31 cellular contexts compared by ENCODE assay signal in genomic region chr12:75727577-75727976, GRCh38.
DNase-seq lines count a peak whose midpoint lies in the region; ATAC-seq and TF ChIP-seq lines count a peak whose summit lies in the region.
"Had no signal": no experiment of that assay in that cellular context is flagged by ENCODE, and none has a peak within 500 bp of the region (broad histone marks: within the 10 kb centered on the region; RNA-seq: fewer than 3 reads in every experiment).

No MANE protein-coding gene starts in this region.

- CTCF ChIA-PET in mammary epithelial cell (lab: Charles Lee; ENCODE audit: low non-redundant PET) (no interaction called here), Panc1 (lab: Charles Lee) (no interaction called here)

- no peak for TF ChIP-seq POLR2A in breast epithelium (IDR thresholded peaks at IDR 0.05)

- dilution Hi-C loops in mammary epithelial cell (cut with HindIII; ENCODE audit: low sequenced_read_pairs), result no loop called here

- peak overlapping the region in 1 of 2 experiments; percentile 82 for H3K4ac ChIP-seq in mesenchymal stem cell (ENCODE audit: low read depth in 1 of 2, low read length in 2 of 2)

- H3K9ac ChIP-seq in mammary epithelial cell (ENCODE audit: insufficient read depth, low read length), result no peak overlapping the region
- H3K9ac ChIP-seq in mesenchymal stem cell (ENCODE audit: low read length), result no peak overlapping the region
- no peak overlapping the region for H3K9ac ChIP-seq in smooth muscle cell (ENCODE audit: low read depth)

- H4K91ac ChIP-seq in mesenchymal stem cell (ENCODE audit: low read length), result no peak overlapping the region

- H2BK5ac ChIP-seq in mesenchymal stem cell (ENCODE audit: low read depth, low read length, poor library complexity, severe bottlenecking), result no peak overlapping the region

- intact Hi-C loops in mammary epithelial cell (cut with micrococcal nuclease) (loop anchor here (10.0 kb wide), 2 partner anchors 57 to 227 kb away; no protein-coding TSS in a partner anchor), breast epithelium (cut with DNase I; ENCODE audit: low total_unique reads) (no loop called here), Panc1 (cut with micrococcal nuclease; ENCODE audit: unreplicated experiment) (loop anchor here (10.0 kb wide), 1 partner anchor 137 kb away; no protein-coding TSS in a partner anchor)

- in situ Hi-C loops in mammary epithelial cell (cut with MboI; ENCODE audit: low sequenced_read_pairs in 2 of 2), result no loop called here
- in situ Hi-C loops in Panc1 (cut with HindIII; ENCODE audit: low pct_unique_long_range_greater_than_20kb, low sequenced_read_pairs), result no loop called here

- H3K27ac ChIP-seq in mammary epithelial cell (ENCODE audit: insufficient read depth, low read depth, low read length) (no peak overlapping the region), breast epithelium (no peak overlapping the region), Panc1 (ENCODE audit: low read length) (peak overlapping the region; percentile 100), mesenchymal stem cell (ENCODE audit: low read length, poor library complexity, severe bottlenecking) (peak overlapping the region; percentile 8), smooth muscle cell (ENCODE audit: low read depth) (no peak overlapping the region), osteoblast (ENCODE audit: low read depth, low read length) (no peak overlapping the region)
- H3K27ac ChIP-seq: esophagus squamous epithelium, foreskin keratinocyte, heart left ventricle, pancreas, right atrium auricular region, SK-N-MC, uterus had no signal

- TF ChIP-seq CTCF in mammary epithelial cell (conservative IDR thresholded peaks at IDR 0.05 in 1 of 2, IDR thresholded peaks at IDR 0.05 in 1 of 2; ENCODE audit: extremely low read depth in 1 of 2, insufficient read depth in 1 of 2, low read depth in 1 of 2, low read length in 2 of 2) (no peak), breast epithelium (IDR thresholded peaks at IDR 0.05) (no peak), Panc1 (IDR thresholded peaks at IDR 0.05) (no peak), smooth muscle cell (IDR thresholded peaks at IDR 0.05; ENCODE audit: borderline replicate concordance, insufficient read depth, poor library complexity, severe bottlenecking) (no peak), osteoblast (IDR thresholded peaks at IDR 0.05; ENCODE audit: extremely low read depth, low read depth, low read length) (no peak)

- H4K8ac ChIP-seq in mesenchymal stem cell (ENCODE audit: low read length), result no peak overlapping the region

- H2AFZ ChIP-seq in mammary epithelial cell (ENCODE audit: low read depth, low read length) (peak overlapping the region; percentile 22), mesenchymal stem cell (ENCODE audit: low read depth, low read length) (no peak overlapping the region), smooth muscle cell (ENCODE audit: low read depth) (peak overlapping the region; percentile 9), osteoblast (ENCODE audit: low read length) (no peak overlapping the region)

- H3K4me2 ChIP-seq in mammary epithelial cell (ENCODE audit: insufficient read depth, low read depth, low read length) (no peak overlapping the region), mesenchymal stem cell (ENCODE audit: low read length, poor library complexity, severe bottlenecking) (no peak overlapping the region), smooth muscle cell (no peak overlapping the region), osteoblast (ENCODE audit: insufficient read depth, low read length) (no peak overlapping the region)

- H3K27me3 ChIP-seq in mammary epithelial cell (ENCODE audit: insufficient read depth, low read length) (no peaks in the 10 kb centered on the region), breast epithelium (no peaks in the 10 kb centered on the region), Panc1 (ENCODE audit: control insufficient read depth, insufficient read depth, low read length) (no peaks in the 10 kb centered on the region), mesenchymal stem cell (ENCODE audit: control insufficient read depth in 1 of 2, insufficient read depth in 1 of 2, low read length in 2 of 2) (no peaks in the 10 kb centered on the region), smooth muscle cell (ENCODE audit: low read depth) (no peaks in the 10 kb centered on the region), osteoblast (ENCODE audit: insufficient read depth, low read length) (no peaks in the 10 kb centered on the region)
- H3K27me3 ChIP-seq: esophagus squamous epithelium, foreskin keratinocyte, heart left ventricle, MG63, pancreas, right atrium auricular region, uterus had no signal

- peak overlapping the region in 1 of 2 experiments; percentile 52 for H3K18ac ChIP-seq in mesenchymal stem cell (ENCODE audit: low read depth in 1 of 2, low read length in 2 of 2)

- peaks cover 2% of the 10 kb centered on the region for H3K9me3 ChIP-seq in mammary epithelial cell (replicated peaks; ENCODE audit: insufficient read depth, low read length)
- H3K9me3 ChIP-seq in breast epithelium, result no peaks in the 10 kb centered on the region
- peaks cover 20% of the 10 kb centered on the region; the same call in 1 of the 2 replicates for H3K9me3 ChIP-seq in Panc1 (ENCODE audit: control insufficient read depth, insufficient read depth, low read depth, low read length)
- no peaks in the 10 kb centered on the region for H3K9me3 ChIP-seq in mesenchymal stem cell (ENCODE audit: control insufficient read depth, low read length)
- H3K9me3 ChIP-seq in smooth muscle cell (replicated peaks; ENCODE audit: low read depth), result no peaks in the 10 kb centered on the region
- no peaks in the 10 kb centered on the region for H3K9me3 ChIP-seq in osteoblast (ENCODE audit: low read depth, low read length)
- H3K9me3 ChIP-seq: esophagus squamous epithelium, heart left ventricle, MG63, pancreas, right atrium auricular region, uterus had no signal

- H3K4me3 ChIP-seq in mammary epithelial cell (replicated peaks in 1 of 3; ENCODE audit: insufficient read depth in 1 of 3, low read depth in 2 of 3, low read length in 3 of 3) (no peak overlapping the region), breast epithelium (no peak overlapping the region), Panc1 (ENCODE audit: low read depth in 2 of 2, low read length in 2 of 2) (no peak overlapping the region), mesenchymal stem cell (ENCODE audit: insufficient read depth in 1 of 2, low read depth in 1 of 2, low read length in 2 of 2) (no peak overlapping the region), smooth muscle cell (no peak overlapping the region), osteoblast (ENCODE audit: insufficient read depth, low read length) (no peak overlapping the region)
- H3K4me3 ChIP-seq: esophagus squamous epithelium, heart left ventricle, MG63, pancreas, right atrium auricular region, SK-N-MC, uterus had no signal

- H4K20me1 ChIP-seq in mammary epithelial cell (ENCODE audit: insufficient read depth, low read length) (no peaks in the 10 kb centered on the region), smooth muscle cell (ENCODE audit: low read depth) (no peaks in the 10 kb centered on the region), osteoblast (ENCODE audit: insufficient read depth, low read length) (no peaks in the 10 kb centered on the region)

- no TSS peak for BruUV-seq in mammary epithelial cell (replicated peaks; lab: Mats Ljungman, UMichigan)
- BruUV-seq in Panc1 (replicated peaks; lab: Mats Ljungman, UMichigan), result no TSS peak

- H2BK12ac ChIP-seq in mesenchymal stem cell (ENCODE audit: low read length in 2 of 2), result peak overlapping the region; percentile 76 to 78

- peak overlapping the region; percentile 64 for H2AK5ac ChIP-seq in mesenchymal stem cell (ENCODE audit: low read length, severe bottlenecking)

- H3K23ac ChIP-seq in mesenchymal stem cell (ENCODE audit: low read length in 2 of 2), result no peak overlapping the region

- H3K14ac ChIP-seq in mesenchymal stem cell (ENCODE audit: low read length in 2 of 2), result no peak overlapping the region

- H3K4me1 ChIP-seq in mammary epithelial cell (ENCODE audit: insufficient read depth, low read length), result peaks cover 28% of the 10 kb centered on the region
- H3K4me1 ChIP-seq in breast epithelium, result peaks cover 2 to 3% of the 10 kb centered on the region in 2 donors
- peaks cover 37% of the 10 kb centered on the region for H3K4me1 ChIP-seq in Panc1 (ENCODE audit: control insufficient read depth, insufficient read depth, low read length)
- peaks cover 2% of the 10 kb centered on the region for H3K4me1 ChIP-seq in mesenchymal stem cell (ENCODE audit: control insufficient read depth, insufficient read depth, low read depth, low read length)
- peaks cover 14% of the 10 kb centered on the region for H3K4me1 ChIP-seq in smooth muscle cell (ENCODE audit: low read depth)
- peaks cover 26% of the 10 kb centered on the region for H3K4me1 ChIP-seq in osteoblast (ENCODE audit: insufficient read depth, low read length)
- H3K4me1 ChIP-seq: uterus had no signal

- no peak for ATAC-seq in Panc1
- ATAC-seq: activated CD8-positive, alpha-beta memory T cell treated with anti-CD3 and anti-CD28 coated beads, Interleukin-2, amount 10 ng/mL, durations not matched to agents 7 days and 5 days; activated naive CD8-positive, alpha-beta T cell treated with anti-CD3 and anti-CD28 coated beads, Interleukin-2, amount 50 U/mL, for 24 hours; foreskin keratinocyte; heart left ventricle; naive thymus-derived CD8-positive, alpha-beta T cell; stimulated activated naive CD8-positive, alpha-beta T cell treated with anti-CD3 and anti-CD28 coated beads, Interleukin-15, Interleukin-2, amounts not matched to agents 100 U/mL and 50 U/mL, for 24 hours had no signal

- WGBS in mammary epithelial cell (ENCODE audit: low coverage, missing lambda C conversion rate), result 68% methylated on average over 2 of the region's 2 CpGs
- 74% methylated on average over 1 of the region's 2 CpGs for WGBS in mesenchymal stem cell
- 71% methylated on average over 2 of the region's 2 CpGs for WGBS in smooth muscle cell (ENCODE audit: low lambda C conversion rate)

- DNase-seq in mammary epithelial cell, result no peak
- DNase-seq in breast epithelium (ENCODE audit: low spot score in 2 of 2), result no peak
- DNase-seq in Panc1 (ENCODE audit: low read depth, low spot score), result no peak
- DNase-seq in mesenchymal stem cell, result no peak
- DNase-seq in smooth muscle cell (lab: John Stamatoyannopoulos, UW; ENCODE audit: unreplicated experiment), result no peak
- no peak for DNase-seq in GOT3 (lab: John Stamatoyannopoulos, UW)
- DNase-seq in GM19240 (ENCODE audit: insufficient read length, low spot score), result no peak
- DNase-seq in osteoblast (ENCODE audit: insufficient read length, low spot score, missing footprints), result no peak
- DNase-seq: 8988T; activated CD8-positive, alpha-beta memory T cell treated with anti-CD3 and anti-CD28 coated beads, Interleukin-2, amount 10 ng/mL, durations not matched to agents 7 days and 5 days; activated naive CD4-positive, alpha-beta T cell; activated naive CD8-positive, alpha-beta T cell treated with anti-CD3 and anti-CD28 coated beads, Interleukin-2, amount 50 U/mL, for 24 hours; activated T-cell treated with anti-CD3 and anti-CD28 coated beads, Interleukin-2, amount 50 U/mL, for 48 hours; dermis blood vessel endothelial cell; EL; esophagus squamous epithelium; foreskin keratinocyte; heart left ventricle; KBM-7; kidney glomerular epithelial cell; MG63; naive thymus-derived CD8-positive, alpha-beta T cell; NCI-H1105; NCI-H2029 treated with DMSO at 0.1 percent for 48 hours; NCI-H524 treated with DMSO at 0.1 percent for 48 hours; pancreas; stimulated activated CD4-positive, alpha-beta T cell treated with anti-CD3 and anti-CD28 coated beads, Interleukin-2, amount 100 ng/mL, for 24 hours; stimulated activated naive CD8-positive, alpha-beta T cell treated with anti-CD3 and anti-CD28 coated beads, Interleukin-15, Interleukin-2, amounts not matched to agents 100 U/mL and 50 U/mL, for 24 hours; uterus had no signal

- POLR2A ChIA-PET in Panc1 (lab: Charles Lee), result no interaction called here

- H3K79me2 ChIP-seq in mammary epithelial cell (ENCODE audit: insufficient read depth, low read length) (no peaks in the 10 kb centered on the region), smooth muscle cell (ENCODE audit: low read depth) (no peaks in the 10 kb centered on the region), osteoblast (ENCODE audit: insufficient read depth, low read length) (no peaks in the 10 kb centered on the region)

- peaks cover 1% of the 10 kb centered on the region for H3K79me1 ChIP-seq in mesenchymal stem cell (replicated peaks; ENCODE audit: low read length, poor library complexity, severe bottlenecking)

- peaks cover 3% of the 10 kb centered on the region for H3F3A ChIP-seq in smooth muscle cell (ENCODE audit: low read depth)

- H2BK120ac ChIP-seq in mesenchymal stem cell (ENCODE audit: low read depth, low read length), result no peak overlapping the region

- no peak overlapping the region for H2BK15ac ChIP-seq in mesenchymal stem cell (ENCODE audit: low read depth, poor library complexity, severe bottlenecking)

- H3K36me3 ChIP-seq in mammary epithelial cell (ENCODE audit: insufficient read depth, low read length), result no peaks in the 10 kb centered on the region
- no peaks in the 10 kb centered on the region for H3K36me3 ChIP-seq in breast epithelium
- H3K36me3 ChIP-seq in Panc1 (ENCODE audit: control insufficient read depth, insufficient read depth, low read length), result no peaks in the 10 kb centered on the region
- no peaks in the 10 kb centered on the region for H3K36me3 ChIP-seq in mesenchymal stem cell (ENCODE audit: control insufficient read depth in 1 of 2, insufficient read depth in 2 of 2, low read depth in 1 of 2, low read length in 2 of 2)
- H3K36me3 ChIP-seq in smooth muscle cell (ENCODE audit: low read depth), result no peaks in the 10 kb centered on the region
- no peaks in the 10 kb centered on the region for H3K36me3 ChIP-seq in osteoblast (ENCODE audit: insufficient read depth, low read length)
- H3K36me3 ChIP-seq: esophagus squamous epithelium, heart left ventricle, MG63, pancreas, right atrium auricular region, uterus had no signal

Comparison
In these comparisons a context has a peak if more than half of its experiments do, and no peak if none do; other contexts are left out.
1. H2AFZ ChIP-seq: peak in mammary epithelial cell (single experiment) and smooth muscle cell (single experiment); none in mesenchymal stem cell (single experiment) and osteoblast (single experiment).
2. H3K27ac ChIP-seq: peak in Panc1 (single experiment) and mesenchymal stem cell (single experiment); none in mammary epithelial cell (single experiment), breast epithelium (0 of 2), smooth muscle cell (single experiment) and osteoblast (single experiment).